Comparison of ENCODE assay signal across 1 cellular context in the genomic region with DNA sequence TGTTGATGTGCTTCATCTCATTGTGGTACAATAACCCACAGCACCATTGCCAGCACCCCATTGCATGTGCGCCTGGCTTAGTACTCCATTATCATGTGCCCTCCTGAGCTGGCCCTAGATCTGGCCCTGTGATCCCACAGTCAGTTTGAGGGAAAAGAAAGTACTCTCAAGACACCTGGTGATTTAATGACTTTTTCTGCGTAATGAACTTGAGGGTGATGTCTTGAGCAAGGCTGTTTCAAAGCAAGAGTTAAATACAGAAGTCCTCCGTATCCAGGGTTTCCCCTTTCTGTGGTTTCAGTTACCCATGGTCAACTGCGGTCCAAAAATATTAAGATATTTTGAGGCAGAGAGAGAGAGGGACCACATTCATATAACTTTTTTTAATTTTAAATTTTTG.
A peak's percentile ranks its signal among the peaks of the same experiment; 100 is the strongest.
TF ChIP-seq lines count a peak whose summit lies in the region.

No MANE protein-coding gene starts in this region.

TF ChIP-seq in GM12878, 131 proteins besides CTCF, POLR2A, EP300 and RAD21 (continued from another document):
- TF ChIP-seq, protein P1, sequence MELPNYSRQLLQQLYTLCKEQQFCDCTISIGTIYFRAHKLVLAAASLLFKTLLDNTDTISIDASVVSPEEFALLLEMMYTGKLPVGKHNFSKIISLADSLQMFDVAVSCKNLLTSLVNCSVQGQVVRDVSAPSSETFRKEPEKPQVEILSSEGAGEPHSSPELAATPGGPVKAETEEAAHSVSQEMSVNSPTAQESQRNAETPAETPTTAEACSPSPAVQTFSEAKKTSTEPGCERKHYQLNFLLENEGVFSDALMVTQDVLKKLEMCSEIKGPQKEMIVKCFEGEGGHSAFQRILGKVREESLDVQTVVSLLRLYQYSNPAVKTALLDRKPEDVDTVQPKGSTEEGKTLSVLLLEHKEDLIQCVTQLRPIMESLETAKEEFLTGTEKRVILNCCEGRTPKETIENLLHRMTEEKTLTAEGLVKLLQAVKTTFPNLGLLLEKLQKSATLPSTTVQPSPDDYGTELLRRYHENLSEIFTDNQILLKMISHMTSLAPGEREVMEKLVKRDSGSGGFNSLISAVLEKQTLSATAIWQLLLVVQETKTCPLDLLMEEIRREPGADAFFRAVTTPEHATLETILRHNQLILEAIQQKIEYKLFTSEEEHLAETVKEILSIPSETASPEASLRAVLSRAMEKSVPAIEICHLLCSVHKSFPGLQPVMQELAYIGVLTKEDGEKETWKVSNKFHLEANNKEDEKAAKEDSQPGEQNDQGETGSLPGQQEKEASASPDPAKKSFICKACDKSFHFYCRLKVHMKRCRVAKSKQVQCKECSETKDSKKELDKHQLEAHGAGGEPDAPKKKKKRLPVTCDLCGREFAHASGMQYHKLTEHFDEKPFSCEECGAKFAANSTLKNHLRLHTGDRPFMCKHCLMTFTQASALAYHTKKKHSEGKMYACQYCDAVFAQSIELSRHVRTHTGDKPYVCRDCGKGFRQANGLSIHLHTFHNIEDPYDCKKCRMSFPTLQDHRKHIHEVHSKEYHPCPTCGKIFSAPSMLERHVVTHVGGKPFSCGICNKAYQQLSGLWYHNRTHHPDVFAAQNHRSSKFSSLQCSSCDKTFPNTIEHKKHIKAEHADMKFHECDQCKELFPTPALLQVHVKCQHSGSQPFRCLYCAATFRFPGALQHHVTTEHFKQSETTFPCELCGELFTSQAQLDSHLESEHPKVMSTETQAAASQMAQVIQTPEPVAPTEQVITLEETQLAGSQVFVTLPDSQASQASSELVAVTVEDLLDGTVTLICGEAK (IDR thresholded peaks at IDR 0.05; ENCODE audit: borderline replicate concordance) = no peak
- TF ChIP-seq EGR1 (IDR thresholded peaks at IDR 0.05; ENCODE audit: borderline replicate concordance in 1 of 2, low read depth in 2 of 2, low read length in 2 of 2) = no peak
- TF ChIP-seq HDAC6 (IDR thresholded peaks at IDR 0.05; ENCODE audit: unreplicated experiment) = no peak
- TF ChIP-seq BHLHE40 (IDR thresholded peaks at IDR 0.05; ENCODE audit: borderline replicate concordance in 1 of 2, low read depth in 2 of 2, low read length in 1 of 2) = peak; percentile 20 to 67; a peak in 1 of 4 replicates
- TF ChIP-seq USF2 (IDR thresholded peaks at IDR 0.05; ENCODE audit: borderline replicate concordance, low read depth, low read length) = no peak
- TF ChIP-seq WRNIP1 (IDR thresholded peaks at IDR 0.05; ENCODE audit: borderline replicate concordance, low read depth, low read length) = no peak
- TF ChIP-seq, protein P2, sequence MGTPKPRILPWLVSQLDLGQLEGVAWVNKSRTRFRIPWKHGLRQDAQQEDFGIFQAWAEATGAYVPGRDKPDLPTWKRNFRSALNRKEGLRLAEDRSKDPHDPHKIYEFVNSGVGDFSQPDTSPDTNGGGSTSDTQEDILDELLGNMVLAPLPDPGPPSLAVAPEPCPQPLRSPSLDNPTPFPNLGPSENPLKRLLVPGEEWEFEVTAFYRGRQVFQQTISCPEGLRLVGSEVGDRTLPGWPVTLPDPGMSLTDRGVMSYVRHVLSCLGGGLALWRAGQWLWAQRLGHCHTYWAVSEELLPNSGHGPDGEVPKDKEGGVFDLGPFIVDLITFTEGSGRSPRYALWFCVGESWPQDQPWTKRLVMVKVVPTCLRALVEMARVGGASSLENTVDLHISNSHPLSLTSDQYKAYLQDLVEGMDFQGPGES (IDR thresholded peaks at IDR 0.05) = no peak
- no peak for TF ChIP-seq CEBPB (IDR thresholded peaks at IDR 0.05; ENCODE audit: borderline replicate concordance in 1 of 2, low read depth in 2 of 2, low read length in 2 of 2)
- no peak for TF ChIP-seq NR2C1 (IDR thresholded peaks at IDR 0.05)
- TF ChIP-seq BACH1 (IDR thresholded peaks at IDR 0.05; ENCODE audit: borderline replicate concordance) = no peak; the same call in 1 of the 2 replicates
- TF ChIP-seq CBX3 (IDR thresholded peaks at IDR 0.05; ENCODE audit: borderline replicate concordance, low read depth) = no peak
- no peak for TF ChIP-seq ZNF384 (IDR thresholded peaks at IDR 0.05; ENCODE audit: borderline replicate concordance, low read depth, low read length)
- TF ChIP-seq, protein P3, sequence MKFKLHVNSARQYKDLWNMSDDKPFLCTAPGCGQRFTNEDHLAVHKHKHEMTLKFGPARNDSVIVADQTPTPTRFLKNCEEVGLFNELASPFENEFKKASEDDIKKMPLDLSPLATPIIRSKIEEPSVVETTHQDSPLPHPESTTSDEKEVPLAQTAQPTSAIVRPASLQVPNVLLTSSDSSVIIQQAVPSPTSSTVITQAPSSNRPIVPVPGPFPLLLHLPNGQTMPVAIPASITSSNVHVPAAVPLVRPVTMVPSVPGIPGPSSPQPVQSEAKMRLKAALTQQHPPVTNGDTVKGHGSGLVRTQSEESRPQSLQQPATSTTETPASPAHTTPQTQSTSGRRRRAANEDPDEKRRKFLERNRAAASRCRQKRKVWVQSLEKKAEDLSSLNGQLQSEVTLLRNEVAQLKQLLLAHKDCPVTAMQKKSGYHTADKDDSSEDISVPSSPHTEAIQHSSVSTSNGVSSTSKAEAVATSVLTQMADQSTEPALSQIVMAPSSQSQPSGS (IDR thresholded peaks at IDR 0.05; ENCODE audit: low read length) = peak; percentile 77; the same call in 1 of the 2 replicates
TF ChIP-seq in GM12878: peak in this region for 38.
